Comparison of ENCODE assay signal across 1 cellular context in the genomic region with DNA sequence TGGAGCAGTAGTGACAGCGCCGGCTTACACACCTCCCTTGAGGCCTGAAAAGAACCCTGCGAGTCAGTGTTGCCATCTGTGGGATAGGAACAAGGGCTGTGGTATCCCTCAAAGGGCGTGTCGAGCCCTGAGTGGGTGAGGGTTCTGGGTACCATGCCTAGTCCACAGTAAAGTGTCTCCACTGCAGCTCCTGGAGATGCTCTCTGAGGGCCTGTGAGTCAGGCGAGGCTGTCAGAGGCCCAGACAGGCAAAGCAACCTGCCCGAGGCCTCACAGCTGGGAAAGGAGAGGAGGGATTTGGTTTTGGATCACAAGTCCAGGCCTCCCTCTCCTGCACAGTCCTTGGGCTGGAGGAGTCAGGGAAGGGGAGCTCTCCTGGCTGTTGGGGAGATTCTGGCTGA.
TF ChIP-seq lines count a peak whose summit lies in the region.

No MANE protein-coding gene starts in this region.

TF ChIP-seq in HepG2, 621 proteins besides CTCF, POLR2A, EP300 and RAD21:
- TF ChIP-seq ZNF768 (CRISPR knock-in tag; IDR thresholded peaks at IDR 0.05) (0 out of 2 replicates have a peak, but pooled peaks have one; percentile 37), ZNF569 (CRISPR knock-in tag; IDR thresholded peaks at IDR 0.05; ENCODE audit: borderline replicate concordance) (no peak)
